ENCODE assay signal across 1 cellular context in the genomic region with DNA sequence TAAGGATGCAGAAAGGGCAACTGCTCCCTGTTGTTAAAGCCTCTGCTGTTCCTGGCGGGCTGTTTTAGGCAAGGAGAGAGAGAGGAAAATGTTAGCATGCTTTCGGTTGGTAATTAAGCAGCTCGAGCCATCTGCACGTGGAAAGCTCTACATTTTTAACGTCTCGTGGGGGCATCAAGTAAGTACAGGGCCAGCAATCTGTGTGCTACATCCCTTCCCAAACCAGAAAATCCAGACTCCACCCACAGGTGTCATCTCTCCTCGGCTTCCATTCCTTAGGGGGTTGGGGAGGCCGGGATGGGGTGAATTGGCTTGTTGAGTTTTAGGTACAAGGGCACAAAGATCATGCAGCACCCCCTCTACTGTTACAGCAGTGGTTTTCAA.
TF ChIP-seq lines count a peak whose summit lies in the region.

No MANE protein-coding gene starts in this region.

TF ChIP-seq in GM23338, 12 proteins besides CTCF, POLR2A, EP300 and RAD21 (continued from another document):
- TF ChIP-seq, protein P1, sequence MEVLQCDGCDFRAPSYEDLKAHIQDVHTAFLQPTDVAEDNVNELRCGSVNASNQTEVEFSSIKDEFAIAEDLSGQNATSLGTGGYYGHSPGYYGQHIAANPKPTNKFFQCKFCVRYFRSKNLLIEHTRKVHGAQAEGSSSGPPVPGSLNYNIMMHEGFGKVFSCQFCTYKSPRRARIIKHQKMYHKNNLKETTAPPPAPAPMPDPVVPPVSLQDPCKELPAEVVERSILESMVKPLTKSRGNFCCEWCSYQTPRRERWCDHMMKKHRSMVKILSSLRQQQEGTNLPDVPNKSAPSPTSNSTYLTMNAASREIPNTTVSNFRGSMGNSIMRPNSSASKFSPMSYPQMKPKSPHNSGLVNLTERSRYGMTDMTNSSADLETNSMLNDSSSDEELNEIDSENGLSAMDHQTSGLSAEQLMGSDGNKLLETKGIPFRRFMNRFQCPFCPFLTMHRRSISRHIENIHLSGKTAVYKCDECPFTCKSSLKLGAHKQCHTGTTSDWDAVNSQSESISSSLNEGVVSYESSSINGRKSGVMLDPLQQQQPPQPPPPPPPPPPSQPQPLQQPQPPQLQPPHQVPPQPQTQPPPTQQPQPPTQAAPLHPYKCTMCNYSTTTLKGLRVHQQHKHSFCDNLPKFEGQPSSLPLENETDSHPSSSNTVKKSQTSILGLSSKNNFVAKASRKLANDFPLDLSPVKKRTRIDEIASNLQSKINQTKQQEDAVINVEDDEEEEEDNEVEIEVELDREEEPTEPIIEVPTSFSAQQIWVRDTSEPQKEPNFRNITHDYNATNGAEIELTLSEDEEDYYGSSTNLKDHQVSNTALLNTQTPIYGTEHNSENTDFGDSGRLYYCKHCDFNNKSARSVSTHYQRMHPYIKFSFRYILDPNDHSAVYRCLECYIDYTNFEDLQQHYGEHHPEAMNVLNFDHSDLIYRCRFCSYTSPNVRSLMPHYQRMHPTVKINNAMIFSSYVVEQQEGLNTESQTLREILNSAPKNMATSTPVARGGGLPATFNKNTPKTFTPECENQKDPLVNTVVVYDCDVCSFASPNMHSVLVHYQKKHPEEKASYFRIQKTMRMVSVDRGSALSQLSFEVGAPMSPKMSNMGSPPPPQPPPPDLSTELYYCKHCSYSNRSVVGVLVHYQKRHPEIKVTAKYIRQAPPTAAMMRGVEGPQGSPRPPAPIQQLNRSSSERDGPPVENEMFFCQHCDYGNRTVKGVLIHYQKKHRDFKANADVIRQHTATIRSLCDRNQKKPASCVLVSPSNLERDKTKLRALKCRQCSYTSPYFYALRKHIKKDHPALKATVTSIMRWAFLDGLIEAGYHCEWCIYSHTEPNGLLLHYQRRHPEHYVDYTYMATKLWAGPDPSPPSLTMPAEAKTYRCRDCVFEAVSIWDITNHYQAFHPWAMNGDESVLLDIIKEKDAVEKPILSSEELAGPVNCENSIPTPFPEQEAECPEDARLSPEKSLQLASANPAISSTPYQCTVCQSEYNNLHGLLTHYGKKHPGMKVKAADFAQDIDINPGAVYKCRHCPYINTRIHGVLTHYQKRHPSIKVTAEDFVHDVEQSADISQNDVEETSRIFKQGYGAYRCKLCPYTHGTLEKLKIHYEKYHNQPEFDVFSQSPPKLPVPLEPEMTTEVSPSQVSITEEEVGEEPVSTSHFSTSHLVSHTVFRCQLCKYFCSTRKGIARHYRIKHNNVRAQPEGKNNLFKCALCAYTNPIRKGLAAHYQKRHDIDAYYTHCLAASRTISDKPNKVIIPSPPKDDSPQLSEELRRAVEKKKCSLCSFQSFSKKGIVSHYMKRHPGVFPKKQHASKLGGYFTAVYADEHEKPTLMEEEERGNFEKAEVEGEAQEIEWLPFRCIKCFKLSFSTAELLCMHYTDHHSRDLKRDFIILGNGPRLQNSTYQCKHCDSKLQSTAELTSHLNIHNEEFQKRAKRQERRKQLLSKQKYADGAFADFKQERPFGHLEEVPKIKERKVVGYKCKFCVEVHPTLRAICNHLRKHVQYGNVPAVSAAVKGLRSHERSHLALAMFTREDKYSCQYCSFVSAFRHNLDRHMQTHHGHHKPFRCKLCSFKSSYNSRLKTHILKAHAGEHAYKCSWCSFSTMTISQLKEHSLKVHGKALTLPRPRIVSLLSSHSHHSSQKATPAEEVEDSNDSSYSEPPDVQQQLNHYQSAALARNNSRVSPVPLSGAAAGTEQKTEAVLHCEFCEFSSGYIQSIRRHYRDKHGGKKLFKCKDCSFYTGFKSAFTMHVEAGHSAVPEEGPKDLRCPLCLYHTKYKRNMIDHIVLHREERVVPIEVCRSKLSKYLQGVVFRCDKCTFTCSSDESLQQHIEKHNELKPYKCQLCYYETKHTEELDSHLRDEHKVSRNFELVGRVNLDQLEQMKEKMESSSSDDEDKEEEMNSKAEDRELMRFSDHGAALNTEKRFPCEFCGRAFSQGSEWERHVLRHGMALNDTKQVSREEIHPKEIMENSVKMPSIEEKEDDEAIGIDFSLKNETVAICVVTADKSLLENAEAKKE (CRISPR knock-in tag; IDR thresholded peaks at IDR 0.05) = no peak
- TF ChIP-seq, protein P2, sequence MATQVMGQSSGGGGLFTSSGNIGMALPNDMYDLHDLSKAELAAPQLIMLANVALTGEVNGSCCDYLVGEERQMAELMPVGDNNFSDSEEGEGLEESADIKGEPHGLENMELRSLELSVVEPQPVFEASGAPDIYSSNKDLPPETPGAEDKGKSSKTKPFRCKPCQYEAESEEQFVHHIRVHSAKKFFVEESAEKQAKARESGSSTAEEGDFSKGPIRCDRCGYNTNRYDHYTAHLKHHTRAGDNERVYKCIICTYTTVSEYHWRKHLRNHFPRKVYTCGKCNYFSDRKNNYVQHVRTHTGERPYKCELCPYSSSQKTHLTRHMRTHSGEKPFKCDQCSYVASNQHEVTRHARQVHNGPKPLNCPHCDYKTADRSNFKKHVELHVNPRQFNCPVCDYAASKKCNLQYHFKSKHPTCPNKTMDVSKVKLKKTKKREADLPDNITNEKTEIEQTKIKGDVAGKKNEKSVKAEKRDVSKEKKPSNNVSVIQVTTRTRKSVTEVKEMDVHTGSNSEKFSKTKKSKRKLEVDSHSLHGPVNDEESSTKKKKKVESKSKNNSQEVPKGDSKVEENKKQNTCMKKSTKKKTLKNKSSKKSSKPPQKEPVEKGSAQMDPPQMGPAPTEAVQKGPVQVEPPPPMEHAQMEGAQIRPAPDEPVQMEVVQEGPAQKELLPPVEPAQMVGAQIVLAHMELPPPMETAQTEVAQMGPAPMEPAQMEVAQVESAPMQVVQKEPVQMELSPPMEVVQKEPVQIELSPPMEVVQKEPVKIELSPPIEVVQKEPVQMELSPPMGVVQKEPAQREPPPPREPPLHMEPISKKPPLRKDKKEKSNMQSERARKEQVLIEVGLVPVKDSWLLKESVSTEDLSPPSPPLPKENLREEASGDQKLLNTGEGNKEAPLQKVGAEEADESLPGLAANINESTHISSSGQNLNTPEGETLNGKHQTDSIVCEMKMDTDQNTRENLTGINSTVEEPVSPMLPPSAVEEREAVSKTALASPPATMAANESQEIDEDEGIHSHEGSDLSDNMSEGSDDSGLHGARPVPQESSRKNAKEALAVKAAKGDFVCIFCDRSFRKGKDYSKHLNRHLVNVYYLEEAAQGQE (IDR thresholded peaks at IDR 0.05; ENCODE audit: unreplicated experiment) = no peak
- TF ChIP-seq NANOG (IDR thresholded peaks at IDR 0.05; ENCODE audit: borderline replicate concordance) = no peak
- no peak for TF ChIP-seq ZNF114 (CRISPR knock-in tag; IDR thresholded peaks at IDR 0.05)
- TF ChIP-seq ZNF331 (CRISPR knock-in tag; IDR thresholded peaks at IDR 0.05; ENCODE audit: low read depth) = no peak
- TF ChIP-seq POLR2AphosphoS5 (IDR thresholded peaks at IDR 0.05; ENCODE audit: low read depth) = no peak
- TF ChIP-seq, protein P3, sequence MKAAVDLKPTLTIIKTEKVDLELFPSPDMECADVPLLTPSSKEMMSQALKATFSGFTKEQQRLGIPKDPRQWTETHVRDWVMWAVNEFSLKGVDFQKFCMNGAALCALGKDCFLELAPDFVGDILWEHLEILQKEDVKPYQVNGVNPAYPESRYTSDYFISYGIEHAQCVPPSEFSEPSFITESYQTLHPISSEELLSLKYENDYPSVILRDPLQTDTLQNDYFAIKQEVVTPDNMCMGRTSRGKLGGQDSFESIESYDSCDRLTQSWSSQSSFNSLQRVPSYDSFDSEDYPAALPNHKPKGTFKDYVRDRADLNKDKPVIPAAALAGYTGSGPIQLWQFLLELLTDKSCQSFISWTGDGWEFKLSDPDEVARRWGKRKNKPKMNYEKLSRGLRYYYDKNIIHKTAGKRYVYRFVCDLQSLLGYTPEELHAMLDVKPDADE (IDR thresholded peaks at IDR 0.05) = no peak
- TF ChIP-seq EZH2 (IDR thresholded peaks at IDR 0.05; ENCODE audit: low read depth, unreplicated experiment) = no peak
- no peak for TF ChIP-seq JUNB (IDR thresholded peaks at IDR 0.05; ENCODE audit: unreplicated experiment)
